Comparison of ENCODE assay signal across 8 cellular contexts in genomic region chr17:8436169-8436932, GRCh38. TPM values are rescaled to one million over a fixed set of nuclear protein-coding genes. Genes with fewer than 3 reads are reported as not detected.
DNase-seq lines count a peak whose midpoint lies in the region; ATAC-seq, FAIRE-seq and TF ChIP-seq lines count a peak whose summit lies in the region.

No MANE protein-coding gene starts in this region.

- peaks cover 10% of the 10 kb centered on the region; the same call in 2 of the 3 replicates for H3K4me1 ChIP-seq in A549
- peaks cover 21% of the 10 kb centered on the region for H3K4me1 ChIP-seq in muscle layer of colon (ENCODE audit: insufficient read depth, low read length)

- CTCF ChIA-PET in A549 (lab: Yijun Ruan, JAX) = interaction anchor here (0.7 to 4.2 kb wide), 15 partner anchors 9 to 349 kb away, joined by 3 to 24 read pairs (median 4); partner anchors contain the start of gene KRABD2

- H3K9me3 ChIP-seq in A549 = no peaks in the 10 kb centered on the region
- no peaks in the 10 kb centered on the region for H3K9me3 ChIP-seq in muscle layer of colon (ENCODE audit: low read length)

- TF ChIP-seq RAD21 in A549 (conservative IDR thresholded peaks at IDR 0.05 in 1 of 2, IDR thresholded peaks at IDR 0.05 in 1 of 2) = no peak

- TF ChIP-seq POLR2A in A549 (IDR thresholded peaks at IDR 0.05; ENCODE audit: low read length) = no peak; the same call in 1 of the 2 replicates
- peak; percentile 45 for TF ChIP-seq POLR2A in erythroblast (IDR thresholded peaks at IDR 0.05; ENCODE audit: low read length)

- no peak for TF ChIP-seq EP300 in A549 (IDR thresholded peaks at IDR 0.05)

- no peak for FAIRE-seq in A549 (lab: Jason Lieb, UNC)

- H3K4me2 ChIP-seq in A549 = peak overlapping the region; percentile 98

- DNase-seq in A549 (ENCODE audit: low read depth in 1 of 2, low spot score in 1 of 2) (peak; percentile 64 to 85), NCI-H82 (lab: John Stamatoyannopoulos, UW) (peak; percentile 79), activated T-cell treated with anti-CD3 and anti-CD28 coated beads for 24 hours (ENCODE audit: low read depth) (peak; percentile 39), erythroblast (lab: John Stamatoyannopoulos, UW) (peak; percentile 88 to 91)
- peak; percentile 13 to 60 for DNase-seq in stimulated activated CD8-positive, alpha-beta memory T cell treated with anti-CD3 and anti-CD28 coated beads, Interleukin-7, amount 100 ng/mL, for 4 hours (ENCODE audit: low read depth in 2 of 2)

- TF ChIP-seq CTCF in A549 (IDR thresholded peaks at IDR 0.05) = 0 out of 3 replicates have a peak, but pooled peaks have one; percentile 3

- H3K9ac ChIP-seq in muscle layer of colon (ENCODE audit: low read length) = peak overlapping the region; percentile 99

- 2% methylated on average over 44 of the region's 44 CpGs for WGBS in A549 (ENCODE audit: missing lambda C conversion rate)

- H3K27me3 ChIP-seq in muscle layer of colon (ENCODE audit: control insufficient read depth in 1 of 2, insufficient read depth in 2 of 2, low read length in 2 of 2) = no peaks in the 10 kb centered on the region

- H3K4me3 ChIP-seq in A549 = peak overlapping the region; percentile 95
- peak overlapping the region; percentile 95 to 96 for H3K4me3 ChIP-seq in muscle layer of colon (ENCODE audit: low read depth in 1 of 2, low read length in 2 of 2)

- H3K36me3 ChIP-seq in muscle layer of colon (ENCODE audit: insufficient read depth, low read length) = peaks cover 9% of the 10 kb centered on the region

- POLR2A ChIA-PET in A549 (lab: Yijun Ruan, JAX) = interaction anchor here (0.6 to 3.0 kb wide), 20 partner anchors 9 to 535 kb away, joined by 3 to 21 read pairs (median 4); partner anchors contain the start of genes CTC1, KRABD2, MYH10 and PFAS

- peak; percentile 86 to 92 for ATAC-seq in A549
- ATAC-seq in GM18519 (IDR thresholded peaks at IDR 0.05; ENCODE audit: low FRiP score, unreplicated experiment) = peak; percentile 30
- ATAC-seq in HG03095 (IDR thresholded peaks at IDR 0.05; ENCODE audit: unreplicated experiment) = peak; percentile 45

- H3K27ac ChIP-seq in A549 = peak overlapping the region; percentile 94 to 95
- peak overlapping the region; percentile 97 for H3K27ac ChIP-seq in muscle layer of colon (ENCODE audit: low read depth, low read length)

TF ChIP-seq in A549, 52 proteins besides CTCF, POLR2A, EP300 and RAD21:
- peak; percentile 65; the same call in 1 of the 2 replicates for TF ChIP-seq HMGXB4 (CRISPR knock-in tag; IDR thresholded peaks at IDR 0.05; ENCODE audit: borderline replicate concordance)
- no peak for TF ChIP-seq FOSB (CRISPR knock-in tag; IDR thresholded peaks at IDR 0.05)
- TF ChIP-seq PHF8 (IDR thresholded peaks at IDR 0.05; ENCODE audit: borderline replicate concordance, low read depth) = peak; percentile 20
- no peak for TF ChIP-seq NPAS2 (CRISPR knock-in tag; IDR thresholded peaks at IDR 0.05; ENCODE audit: borderline replicate concordance)
- TF ChIP-seq FOSL2 (IDR thresholded peaks at IDR 0.05) = no peak
- TF ChIP-seq FOSL2 (CRISPR knock-in tag; IDR thresholded peaks at IDR 0.05) = 0 out of 2 replicates have a peak, but pooled peaks have one; percentile 0
- peak; percentile 41 for TF ChIP-seq TP53 (CRISPR knock-in tag; IDR thresholded peaks at IDR 0.05)
- TF ChIP-seq USF2 (IDR thresholded peaks at IDR 0.05) = no peak
- TF ChIP-seq ZC3H11A (IDR thresholded peaks at IDR 0.05) = no peak
- peak in 1 of 2 experiments; percentile 32; a peak in 1 of 5 replicates for TF ChIP-seq JUN (IDR thresholded peaks at IDR 0.05)
- TF ChIP-seq E2F6 (IDR thresholded peaks at IDR 0.05; ENCODE audit: borderline replicate concordance, low read depth) = 0 out of 2 replicates have a peak, but pooled peaks have one; percentile 15
- TF ChIP-seq NFE2L2 (conservative IDR thresholded peaks at IDR 0.05; ENCODE audit: low read length) = no peak
- TF ChIP-seq HES2 (IDR thresholded peaks at IDR 0.05) = no peak
- TF ChIP-seq RFX5 (IDR thresholded peaks at IDR 0.05) = peak; percentile 48; the same call in 1 of the 2 replicates
- no peak for TF ChIP-seq NR3C1 (IDR thresholded peaks at IDR 0.05)
- 0 out of 2 replicates have a peak, but pooled peaks have one; percentile 9 for TF ChIP-seq SREBF2 (IDR thresholded peaks at IDR 0.05)
- TF ChIP-seq MAFK (IDR thresholded peaks at IDR 0.05; ENCODE audit: partially characterized antibody) = no peak
- TF ChIP-seq GATA3 (IDR thresholded peaks at IDR 0.05; ENCODE audit: borderline replicate concordance) = 0 out of 2 replicates have a peak, but pooled peaks have one; percentile 9
- TF ChIP-seq KDM1A (IDR thresholded peaks at IDR 0.05; ENCODE audit: low read depth) = no peak

RNA-seq across cellular contexts. Expression of gene NDEL1, which starts 0.7 kb away (rescaled TPM):
- polyA plus RNA-seq in A549 (2011; rRNA removed) = 71.0 and 91.0 TPM in 2 replicates
- 55.0 and 65.1 TPM in 2 replicates for polyA plus RNA-seq in A549 (2012; cell fraction: cytosol; rRNA removed)
- polyA plus RNA-seq in A549 (2012; cell fraction: nucleus; rRNA removed) = 115 and 146 TPM in 2 replicates
- polyA plus RNA-seq in A549 (2017; fragmentation: RNase III; extraction: RNeasy Plus Mini Kit Qiagen cat#74134 plus additional on column Dnase treatment) = 50.7 to 53.3 TPM (median 51.5 TPM) in 3 replicates
- 44.7 and 52.2 TPM in 2 replicates for polyA minus RNA-seq in A549 (2011; rRNA and poly(A)+ RNA removed)

RNA-seq across cellular contexts. Expression of gene RNF222, which starts 38.7 kb away (rescaled TPM):
- polyA plus RNA-seq in A549 (2011; rRNA removed) = not detected in 2 replicates
- 0.01 TPM in 1 of 2 replicates, not detected in the other for polyA plus RNA-seq in A549 (2012; cell fraction: cytosol; rRNA removed)
- polyA plus RNA-seq in A549 (2012; cell fraction: nucleus; rRNA removed) = 0.01 TPM in 1 of 2 replicates, not detected in the other
- polyA plus RNA-seq in A549 (2017; fragmentation: RNase III; extraction: RNeasy Plus Mini Kit Qiagen cat#74134 plus additional on column Dnase treatment) = not detected in 3 replicates
- not detected in 2 replicates for polyA minus RNA-seq in A549 (2011; rRNA and poly(A)+ RNA removed)

RNA-seq across cellular contexts. Expression of gene RPL26, which starts 53.4 kb away (rescaled TPM):
- 6,286 and 7,141 TPM in 2 replicates for polyA plus RNA-seq in A549 (2011; rRNA removed)
- polyA plus RNA-seq in A549 (2012; cell fraction: cytosol; rRNA removed) = 3,627 and 5,145 TPM in 2 replicates
- 762 and 1,293 TPM in 2 replicates for polyA plus RNA-seq in A549 (2012; cell fraction: nucleus; rRNA removed)
- 5,521 to 6,159 TPM (median 5,591 TPM) in 3 replicates for polyA plus RNA-seq in A549 (2017; fragmentation: RNase III; extraction: RNeasy Plus Mini Kit Qiagen cat#74134 plus additional on column Dnase treatment)
- 905 and 1,060 TPM in 2 replicates for polyA minus RNA-seq in A549 (2011; rRNA and poly(A)+ RNA removed)

Comparison
In these comparisons a context has a peak if more than half of its experiments do, and no peak if none do; other contexts are left out.
1. Peak in every context shown above with its lines: DNase-seq, ATAC-seq, H3K4me3 ChIP-seq and H3K27ac ChIP-seq.
2. ATAC-seq: peak in every context shown above with its lines; median percentile 89 in A549; 45 in HG03095; 30 in GM18519.
3. DNase-seq: peak in every context shown above with its lines; median percentile 90 in erythroblast; 79 in NCI-H82; 74 in A549; 39 in activated T-cell treated with anti-CD3 and anti-CD28 coated beads for 24 hours; 36 in stimulated activated CD8-positive, alpha-beta memory T cell treated with anti-CD3 and anti-CD28 coated beads, Interleukin-7, amount 100 ng/mL, for 4 hours.